24 cellular contexts compared by ENCODE assay signal in the genomic region with DNA sequence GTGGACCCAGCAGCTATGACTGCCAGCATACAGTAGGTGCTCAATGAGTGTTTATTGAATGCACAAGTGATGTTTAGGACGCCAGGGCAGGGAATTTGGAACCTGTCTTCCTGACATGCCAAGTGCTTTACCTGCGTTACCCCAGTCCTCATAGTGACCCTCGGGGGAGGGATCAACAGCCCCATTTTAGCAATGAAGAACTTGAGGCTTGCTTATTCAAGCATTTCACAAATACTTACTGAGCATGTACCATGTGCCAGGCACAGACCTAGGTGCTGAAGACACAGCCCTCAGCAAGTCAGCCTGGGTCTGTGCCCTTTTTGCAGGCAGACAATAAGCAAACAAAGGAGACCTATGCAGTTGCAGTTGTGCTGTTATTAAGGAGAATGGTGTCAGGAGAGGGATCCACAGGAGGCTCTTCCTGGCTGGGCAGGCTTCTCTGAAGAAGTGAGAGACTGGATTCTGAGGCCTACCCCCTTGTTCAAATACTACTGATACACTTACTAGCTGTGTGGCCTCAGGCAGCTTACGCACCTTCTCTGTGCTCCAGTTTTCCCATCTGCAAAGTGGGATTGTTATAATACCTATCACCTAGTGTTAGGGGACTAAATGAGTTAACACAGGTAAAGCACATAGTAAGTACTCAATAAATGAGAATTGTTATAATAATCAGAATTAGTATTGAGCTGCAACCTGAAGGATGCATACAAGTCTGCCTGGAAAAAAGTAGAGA. TPM values are rescaled to one million over a fixed set of nuclear protein-coding genes. Genes with fewer than 3 reads are reported as not detected.
A peak's percentile ranks its signal among the peaks of the same experiment; 100 is the strongest.
DNase-seq lines count a peak whose midpoint lies in the region; ATAC-seq, FAIRE-seq and TF ChIP-seq lines count a peak whose summit lies in the region.
"Had no signal": no experiment of that assay in that cellular context is flagged by ENCODE, and none has a peak within 500 bp of the region (broad histone marks: within the 10 kb centered on the region; RNA-seq: fewer than 3 reads in every experiment).

No MANE protein-coding gene starts in this region.

- TF ChIP-seq EP300 in HepG2 (IDR thresholded peaks at IDR 0.05; ENCODE audit: low read depth in 2 of 2, low read length in 2 of 2): no peak
- TF ChIP-seq EP300 in HepG2 (CRISPR knock-in tag; IDR thresholded peaks at IDR 0.05; ENCODE audit: borderline replicate concordance): no peak

- H4K20me1 ChIP-seq in HepG2 (ENCODE audit: insufficient read depth, low read length) (no peaks in the 10 kb centered on the region), PC-3 (ENCODE audit: low read length) (no peaks in the 10 kb centered on the region)
- H4K20me1 ChIP-seq: BLaER1 treated with 17β-estradiol and CSF1 and Interleukin-3, amounts not matched to agents 10 nM and 100 nM had no signal

- H3K36me3 ChIP-seq in HepG2 (replicated peaks in 1 of 2; ENCODE audit: control insufficient read depth in 1 of 2, insufficient read depth in 2 of 2, low read length in 2 of 2) (no peaks in the 10 kb centered on the region), right lobe of liver (no peaks in the 10 kb centered on the region), upper lobe of right lung (no peaks in the 10 kb centered on the region), PC-3 (ENCODE audit: low read depth, low read length) (no peaks in the 10 kb centered on the region)
- H3K36me3 ChIP-seq: BLaER1 treated with 17β-estradiol and CSF1 and Interleukin-3, amounts not matched to agents 10 nM and 100 nM; HAP-1 had no signal

- TF ChIP-seq CTCF in HepG2 (CRISPR knock-in tag; IDR thresholded peaks at IDR 0.05) (no peak), right lobe of liver (IDR thresholded peaks at IDR 0.05) (no peak), WTC11 (IDR thresholded peaks at IDR 0.05) (no peak), upper lobe of right lung (IDR thresholded peaks at IDR 0.05) (no peak), PC-3 (conservative IDR thresholded peaks at IDR 0.05; ENCODE audit: low read depth, low read length) (no peak)

- no peak for TF ChIP-seq POLR2A in HepG2 (IDR thresholded peaks at IDR 0.05; ENCODE audit: insufficient read depth in 1 of 2, low read depth in 2 of 2, low read length in 2 of 2)
- TF ChIP-seq POLR2A in right lobe of liver (IDR thresholded peaks at IDR 0.05): no peak

- H3K27ac Mint-ChIP-seq in WTC11: peak overlapping the region; percentile 49
- H3K27ac Mint-ChIP-seq: B cell; CD8-positive, alpha-beta T cell; IgD-negative memory B cell had no signal

- no peaks in the 10 kb centered on the region for H3K9me3 Mint-ChIP-seq in WTC11
- H3K9me3 Mint-ChIP-seq: CD8-positive, alpha-beta T cell; IgD-negative memory B cell had no signal

- H3K27me3 ChIP-seq in HepG2 (ENCODE audit: control insufficient read depth in 1 of 2, insufficient read depth in 2 of 2, low read length in 2 of 2) (peaks cover 6 to 49% of the 10 kb centered on the region in 2 experiments), right lobe of liver (no peaks in the 10 kb centered on the region), upper lobe of right lung (no peaks in the 10 kb centered on the region), PC-3 (ENCODE audit: low read length) (no peaks in the 10 kb centered on the region)
- H3K27me3 ChIP-seq: BLaER1 treated with 17β-estradiol and CSF1 and Interleukin-3, amounts not matched to agents 10 nM and 100 nM had no signal

- H3K79me2 ChIP-seq in HepG2 (ENCODE audit: insufficient read depth, low read length): no peaks in the 10 kb centered on the region
- H3K79me2 ChIP-seq in PC-3 (ENCODE audit: low read length): no peaks in the 10 kb centered on the region

- no peak for FAIRE-seq in HepG2 (lab: Jason Lieb, UNC)
- FAIRE-seq: GM19239 had no signal

- H3K9me3 ChIP-seq in HepG2 (ENCODE audit: low read length) (no peaks in the 10 kb centered on the region), right lobe of liver (no peaks in the 10 kb centered on the region), upper lobe of right lung (no peaks in the 10 kb centered on the region), PC-3 (ENCODE audit: low read length) (no peaks in the 10 kb centered on the region)
- H3K9me3 ChIP-seq: BLaER1 treated with 17β-estradiol and CSF1 and Interleukin-3, amounts not matched to agents 10 nM and 100 nM; HAP-1 had no signal

- no TSS peak for BruUV-seq in HepG2 (replicated peaks; lab: Mats Ljungman, UMichigan)
- BruUV-seq in PC-3 (replicated peaks; lab: Mats Ljungman, UMichigan): no TSS peak

- intact Hi-C loops in HepG2 (cut with micrococcal nuclease; ENCODE audit: unreplicated experiment): no loop called here
- intact Hi-C loops in right lobe of liver (cut with DNase I): no loop called here
- intact Hi-C loops in upper lobe of right lung (cut with DNase I): no loop called here
- intact Hi-C loops in PC-3 (cut with micrococcal nuclease): no loop called here

- H3K36me3 Mint-ChIP-seq in WTC11: no peaks in the 10 kb centered on the region
- H3K36me3 Mint-ChIP-seq: CD8-positive, alpha-beta T cell; IgD-negative memory B cell had no signal

- H2AFZ ChIP-seq in HepG2 (ENCODE audit: low read length) (no peak overlapping the region), PC-3 (ENCODE audit: low read length) (no peak overlapping the region)

- DNase-seq in HepG2 (ENCODE audit: low spot score) (no peak), right lobe of liver (no peak), WTC11 (ENCODE audit: low spot score) (no peak), islet precursor cell (peak; percentile 35), upper lobe of right lung (peak; percentile 3), AG08395 (ENCODE audit: low spot score) (no peak), PC-3 (no peak)
- DNase-seq: 8988T; Calu3; CD8-positive, alpha-beta T cell; DMS79 treated with DMSO at 0.1 percent for 48 hours; GF-D8; GOT3; KG1 had no signal

- no peak for TF ChIP-seq RAD21 in HepG2 (CRISPR knock-in tag; IDR thresholded peaks at IDR 0.05)

- ATAC-seq in HepG2: no peak
- no peak for ATAC-seq in right lobe of liver
- ATAC-seq in WTC11: no peak
- ATAC-seq in upper lobe of right lung: no peak
- ATAC-seq in HG02938 (IDR thresholded peaks at IDR 0.05; ENCODE audit: unreplicated experiment): no peak
- ATAC-seq in PC-3: no peak
- ATAC-seq: CD8-positive, alpha-beta T cell had no signal

- CTCF ChIA-PET in HepG2 (lab: Yijun Ruan, JAX; ENCODE audit: low intra/inter-chr PET ratio, low total read pairs) (no interaction called here), WTC11 (lab: Charles Lee) (interaction anchor here (1.0 to 2.0 kb wide), 5 partner anchors 42 to 121 kb away, joined by 5 to 12 read pairs (median 5); a partner anchor contains a TSS), PC-3 (lab: Charles Lee) (no interaction called here)

- in situ Hi-C loops in HepG2 (cut with HindIII; ENCODE audit: extremely low pct_ligation_motif_present, low pct_unique_long_range_greater_than_20kb): no loop called here

- H3K4me1 Mint-ChIP-seq in WTC11: peaks cover 56% of the 10 kb centered on the region
- H3K4me1 Mint-ChIP-seq: B cell, IgD-negative memory B cell had no signal

- H3K27ac ChIP-seq in HepG2 (ENCODE audit: extremely low read length, insufficient read depth, low read length) (no peak overlapping the region), right lobe of liver (no peak overlapping the region), upper lobe of right lung (no peak overlapping the region), PC-3 (ENCODE audit: low read length) (no peak overlapping the region)
- H3K27ac ChIP-seq: BLaER1 treated with 17β-estradiol and CSF1 and Interleukin-3, amounts not matched to agents 10 nM and 100 nM; HL-60 had no signal

- no peak overlapping the region for H3K9ac ChIP-seq in HepG2 (ENCODE audit: insufficient read depth, low read depth, low read length)
- no peak overlapping the region for H3K9ac ChIP-seq in PC-3 (ENCODE audit: low read length)
- H3K9ac ChIP-seq: BLaER1 treated with 17β-estradiol and CSF1 and Interleukin-3, amounts not matched to agents 10 nM and 100 nM had no signal

- POLR2A ChIA-PET in HepG2 (lab: Yijun Ruan, JAX) (no interaction called here), WTC11 (lab: Charles Lee) (no interaction called here), PC-3 (lab: Charles Lee; ENCODE audit: unreplicated experiment) (interaction anchor here (0.5 kb wide), 1 partner anchor 510 kb away, joined by 3 read pairs; no protein-coding TSS in a partner anchor)

- no peaks in the 10 kb centered on the region for H3F3A ChIP-seq in PC-3 (ENCODE audit: low read length, unreplicated experiment)

- no peaks in the 10 kb centered on the region for H3K9me2 ChIP-seq in PC-3 (replicated peaks; ENCODE audit: low read length)

- no peaks in the 10 kb centered on the region; the same call in 1 of the 2 replicates for H3K27me3 Mint-ChIP-seq in WTC11 (ENCODE audit: low read depth)
- H3K27me3 Mint-ChIP-seq: B cell had no signal

- H3K4me3 ChIP-seq in HepG2 (replicated peaks in 1 of 3; ENCODE audit: insufficient read depth in 1 of 3, low read depth in 2 of 3, low read length in 3 of 3): no peak overlapping the region
- no peak overlapping the region for H3K4me3 ChIP-seq in right lobe of liver
- no peak overlapping the region for H3K4me3 ChIP-seq in upper lobe of right lung
- H3K4me3 ChIP-seq in PC-3 (ENCODE audit: low read length): no peak overlapping the region
- H3K4me3 ChIP-seq: BLaER1 treated with 17β-estradiol and CSF1 and Interleukin-3, amounts not matched to agents 10 nM and 100 nM; HAP-1 had no signal

- H3K4me2 ChIP-seq in HepG2 (ENCODE audit: low read depth, low read length) (no peak overlapping the region), PC-3 (ENCODE audit: low read length) (no peak overlapping the region)
- H3K4me2 ChIP-seq: BLaER1 treated with 17β-estradiol and CSF1 and Interleukin-3, amounts not matched to agents 10 nM and 100 nM had no signal

- 31% methylated on average over 4 of the region's 4 CpGs for WGBS in HepG2 (ENCODE audit: low lambda C conversion rate)
- 75% methylated on average over 3 of the region's 4 CpGs for WGBS in right lobe of liver (ENCODE audit: insufficient coverage, low coverage, low lambda C conversion rate, missing lambda C conversion rate)

- no peak overlapping the region for H3K4me3 Mint-ChIP-seq in WTC11
- H3K4me3 Mint-ChIP-seq: B cell; CD8-positive, alpha-beta T cell; IgD-negative memory B cell had no signal

- H3K4me1 ChIP-seq in HepG2 (ENCODE audit: insufficient read depth, low read length): no peaks in the 10 kb centered on the region
- H3K4me1 ChIP-seq in right lobe of liver: no peaks in the 10 kb centered on the region
- no peaks in the 10 kb centered on the region for H3K4me1 ChIP-seq in upper lobe of right lung
- no peaks in the 10 kb centered on the region for H3K4me1 ChIP-seq in PC-3 (ENCODE audit: insufficient read depth, low read length)
- H3K4me1 ChIP-seq: HAP-1 had no signal

RNA-seq across cellular contexts. Expression of a gene that starts 39.8 kb away (rescaled TPM):
- not detected in 2 replicates for total RNA-seq in HepG2 (2016; rRNA removed; fragmentation: Illumina TruSeq; extraction: Trizol)
- not detected in 2 replicates for total RNA-seq in HepG2 (2016; cell fraction: cytosol; rRNA removed; fragmentation: Illumina TruSeq; extraction: Trizol; ENCODE audit: low read depth)
- not detected in 2 replicates for total RNA-seq in HepG2 (2016; cell fraction: insoluble cytoplasmic fraction; rRNA removed; fragmentation: Illumina TruSeq; extraction: Trizol)
- total RNA-seq in HepG2 (2016; cell fraction: membrane; rRNA removed; fragmentation: Illumina TruSeq; extraction: Trizol): not detected in 2 replicates
- not detected in 2 replicates for total RNA-seq in HepG2 (2016; cell fraction: nucleus; rRNA removed; fragmentation: Illumina TruSeq; extraction: Trizol)
- 0.05 TPM in 1 of 2 replicates, not detected in the other for polyA plus RNA-seq in HepG2 (2011; rRNA removed)
- polyA plus RNA-seq in HepG2 (2011; cell fraction: cytosol; rRNA removed): not detected in 2 replicates
- 0.14 TPM in 1 of 2 replicates, not detected in the other for polyA plus RNA-seq in HepG2 (2011; cell fraction: nucleus; rRNA removed)
- not detected in 2 replicates for polyA plus RNA-seq in HepG2 (2012)
- polyA plus RNA-seq in HepG2 (2016; cell fraction: cytosol; fragmentation: Illumina TruSeq; extraction: Trizol; ENCODE audit: low read depth): not detected in 2 replicates
- polyA plus RNA-seq in HepG2 (2016; cell fraction: insoluble cytoplasmic fraction; fragmentation: Illumina TruSeq; extraction: Trizol; ENCODE audit: low read depth): not detected in 2 replicates
- polyA plus RNA-seq in HepG2 (2016; cell fraction: membrane; fragmentation: Illumina TruSeq; extraction: Trizol; ENCODE audit: low read depth): not detected in 2 replicates
- not detected in 2 replicates for polyA plus RNA-seq in HepG2 (2016; cell fraction: nucleus; fragmentation: Illumina TruSeq; extraction: Trizol; ENCODE audit: insufficient read depth, low read depth)
- polyA minus RNA-seq in HepG2 (2011; rRNA and poly(A)+ RNA removed; ENCODE audit: low replicate concordance): not detected in 2 replicates
- not detected in 2 replicates for polyA minus RNA-seq in HepG2 (2011; cell fraction: cytosol; rRNA and poly(A)+ RNA removed)
- not detected in 2 replicates for polyA minus RNA-seq in HepG2 (2011; cell fraction: nucleus; rRNA and poly(A)+ RNA removed)
- not detected for total RNA-seq in right lobe of liver
- total RNA-seq in WTC11 (2021): 0.39 TPM in 1 of 3 replicates, not detected in the others
- 0.49 TPM for total RNA-seq in upper lobe of right lung
- not detected in 2 replicates for total RNA-seq in PC-3 (2014; rRNA removed)
- total RNA-seq: A673; Calu3; CD8-positive, alpha-beta T cell; HT1080 had no signal
- polyA plus RNA-seq: AG04450, IgD-negative memory B cell had no signal

RNA-seq across cellular contexts. Expression of a gene that starts 39.9 kb away (rescaled TPM):
- 0.18 and 0.93 TPM in 2 replicates for total RNA-seq in HepG2 (2016; rRNA removed; fragmentation: Illumina TruSeq; extraction: Trizol)
- 1.1 TPM in 2 replicates for total RNA-seq in HepG2 (2016; cell fraction: cytosol; rRNA removed; fragmentation: Illumina TruSeq; extraction: Trizol; ENCODE audit: low read depth)
- 0.37 and 0.69 TPM in 2 replicates for total RNA-seq in HepG2 (2016; cell fraction: insoluble cytoplasmic fraction; rRNA removed; fragmentation: Illumina TruSeq; extraction: Trizol)
- 0.93 and 1.2 TPM in 2 replicates for total RNA-seq in HepG2 (2016; cell fraction: membrane; rRNA removed; fragmentation: Illumina TruSeq; extraction: Trizol)
- 0.43 and 1.6 TPM in 2 replicates for total RNA-seq in HepG2 (2016; cell fraction: nucleus; rRNA removed; fragmentation: Illumina TruSeq; extraction: Trizol)
- 0.17 and 0.46 TPM in 2 replicates for polyA plus RNA-seq in HepG2 (2011; rRNA removed)
- 0.60 and 0.79 TPM in 2 replicates for polyA plus RNA-seq in HepG2 (2011; cell fraction: cytosol; rRNA removed)
- polyA plus RNA-seq in HepG2 (2011; cell fraction: nucleus; rRNA removed): 0.95 and 1.2 TPM in 2 replicates
- 0.50 and 0.83 TPM in 2 replicates for polyA plus RNA-seq in HepG2 (2012)
- polyA plus RNA-seq in HepG2 (2016; cell fraction: cytosol; fragmentation: Illumina TruSeq; extraction: Trizol; ENCODE audit: low read depth): 0.60 and 1.1 TPM in 2 replicates
- 0.47 and 1.2 TPM in 2 replicates for polyA plus RNA-seq in HepG2 (2016; cell fraction: insoluble cytoplasmic fraction; fragmentation: Illumina TruSeq; extraction: Trizol; ENCODE audit: low read depth)
- 0.72 and 1.1 TPM in 2 replicates for polyA plus RNA-seq in HepG2 (2016; cell fraction: membrane; fragmentation: Illumina TruSeq; extraction: Trizol; ENCODE audit: low read depth)
- 0.88 and 1.7 TPM in 2 replicates for polyA plus RNA-seq in HepG2 (2016; cell fraction: nucleus; fragmentation: Illumina TruSeq; extraction: Trizol; ENCODE audit: insufficient read depth, low read depth)
- polyA minus RNA-seq in HepG2 (2011; rRNA and poly(A)+ RNA removed; ENCODE audit: low replicate concordance): 0.56 TPM in 1 of 2 replicates, not detected in the other
- polyA minus RNA-seq in HepG2 (2011; cell fraction: cytosol; rRNA and poly(A)+ RNA removed): not detected in 2 replicates
- polyA minus RNA-seq in HepG2 (2011; cell fraction: nucleus; rRNA and poly(A)+ RNA removed): 0.87 TPM in 1 of 2 replicates, not detected in the other
- total RNA-seq in right lobe of liver: 1 to 10 TPM in 1 of 6 experiments, under 1 TPM in 2, not detected in 3; 0.22 to 1.1 (median 0.42) TPM
- total RNA-seq in WTC11 (2021): 1.7 to 2.4 TPM (median 2.0 TPM) in 3 replicates
- 2.4 TPM for total RNA-seq in upper lobe of right lung
- total RNA-seq in PC-3 (2014; rRNA removed): not detected in 2 replicates
- total RNA-seq: A673; Calu3; CD8-positive, alpha-beta T cell; HT1080 had no signal
- polyA plus RNA-seq: AG04450, IgD-negative memory B cell had no signal

RNA-seq across cellular contexts. Expression of a gene that starts 41.6 kb away (rescaled TPM):
- total RNA-seq in HepG2 (2016; rRNA removed; fragmentation: Illumina TruSeq; extraction: Trizol) (16.6 and 22.1 TPM in 2 replicates), right lobe of liver (1 to 10 TPM; 4.5 to 6.6 (median 4.9) TPM), WTC11 (2021) (16.0 to 17.6 TPM (median 17.2 TPM) in 3 replicates), upper lobe of right lung (8.0 TPM), PC-3 (2014; rRNA removed) (11.7 and 12.3 TPM in 2 replicates)
- 5.1 and 5.7 TPM in 2 replicates for total RNA-seq in HepG2 (2016; cell fraction: cytosol; rRNA removed; fragmentation: Illumina TruSeq; extraction: Trizol; ENCODE audit: low read depth)
- total RNA-seq in HepG2 (2016; cell fraction: insoluble cytoplasmic fraction; rRNA removed; fragmentation: Illumina TruSeq; extraction: Trizol): 16.1 and 23.7 TPM in 2 replicates
- total RNA-seq in HepG2 (2016; cell fraction: membrane; rRNA removed; fragmentation: Illumina TruSeq; extraction: Trizol): 12.0 and 13.1 TPM in 2 replicates
- 8.3 and 9.7 TPM in 2 replicates for total RNA-seq in HepG2 (2016; cell fraction: nucleus; rRNA removed; fragmentation: Illumina TruSeq; extraction: Trizol)
- polyA plus RNA-seq in HepG2 (2011; rRNA removed): 18.0 and 20.2 TPM in 2 replicates
- polyA plus RNA-seq in HepG2 (2011; cell fraction: cytosol; rRNA removed): 19.4 and 20.2 TPM in 2 replicates
- polyA plus RNA-seq in HepG2 (2011; cell fraction: nucleus; rRNA removed): 11.2 and 13.9 TPM in 2 replicates
- 15.0 and 15.5 TPM in 2 replicates for polyA plus RNA-seq in HepG2 (2012)
- 6.4 and 6.6 TPM in 2 replicates for polyA plus RNA-seq in HepG2 (2016; cell fraction: cytosol; fragmentation: Illumina TruSeq; extraction: Trizol; ENCODE audit: low read depth)
- 34.8 and 36.2 TPM in 2 replicates for polyA plus RNA-seq in HepG2 (2016; cell fraction: insoluble cytoplasmic fraction; fragmentation: Illumina TruSeq; extraction: Trizol; ENCODE audit: low read depth)
- 11.1 and 11.7 TPM in 2 replicates for polyA plus RNA-seq in HepG2 (2016; cell fraction: membrane; fragmentation: Illumina TruSeq; extraction: Trizol; ENCODE audit: low read depth)
- 20.9 and 21.7 TPM in 2 replicates for polyA plus RNA-seq in HepG2 (2016; cell fraction: nucleus; fragmentation: Illumina TruSeq; extraction: Trizol; ENCODE audit: insufficient read depth, low read depth)
- 3.7 and 8.1 TPM in 2 replicates for polyA minus RNA-seq in HepG2 (2011; rRNA and poly(A)+ RNA removed; ENCODE audit: low replicate concordance)
- 3.5 and 4.6 TPM in 2 replicates for polyA minus RNA-seq in HepG2 (2011; cell fraction: cytosol; rRNA and poly(A)+ RNA removed)
- 5.8 and 6.6 TPM in 2 replicates for polyA minus RNA-seq in HepG2 (2011; cell fraction: nucleus; rRNA and poly(A)+ RNA removed)

RNA-seq across cellular contexts. Expression of a gene that starts 57.7 kb away (rescaled TPM):
- not detected in 2 replicates for total RNA-seq in HepG2 (2016; rRNA removed; fragmentation: Illumina TruSeq; extraction: Trizol)
- total RNA-seq in HepG2 (2016; cell fraction: cytosol; rRNA removed; fragmentation: Illumina TruSeq; extraction: Trizol; ENCODE audit: low read depth): not detected in 2 replicates
- total RNA-seq in HepG2 (2016; cell fraction: insoluble cytoplasmic fraction; rRNA removed; fragmentation: Illumina TruSeq; extraction: Trizol): not detected in 2 replicates
- total RNA-seq in HepG2 (2016; cell fraction: membrane; rRNA removed; fragmentation: Illumina TruSeq; extraction: Trizol): not detected in 2 replicates
- not detected in 2 replicates for total RNA-seq in HepG2 (2016; cell fraction: nucleus; rRNA removed; fragmentation: Illumina TruSeq; extraction: Trizol)
- polyA plus RNA-seq in HepG2 (2011; rRNA removed): not detected in 2 replicates
- not detected in 2 replicates for polyA plus RNA-seq in HepG2 (2011; cell fraction: cytosol; rRNA removed)
- polyA plus RNA-seq in HepG2 (2011; cell fraction: nucleus; rRNA removed): not detected in 2 replicates
- polyA plus RNA-seq in HepG2 (2012): not detected in 2 replicates
- polyA plus RNA-seq in HepG2 (2016; cell fraction: cytosol; fragmentation: Illumina TruSeq; extraction: Trizol; ENCODE audit: low read depth): not detected in 2 replicates
- polyA plus RNA-seq in HepG2 (2016; cell fraction: insoluble cytoplasmic fraction; fragmentation: Illumina TruSeq; extraction: Trizol; ENCODE audit: low read depth): not detected in 2 replicates
- polyA plus RNA-seq in HepG2 (2016; cell fraction: membrane; fragmentation: Illumina TruSeq; extraction: Trizol; ENCODE audit: low read depth): not detected in 2 replicates
- polyA plus RNA-seq in HepG2 (2016; cell fraction: nucleus; fragmentation: Illumina TruSeq; extraction: Trizol; ENCODE audit: insufficient read depth, low read depth): not detected in 2 replicates
- polyA minus RNA-seq in HepG2 (2011; rRNA and poly(A)+ RNA removed; ENCODE audit: low replicate concordance): 0.02 TPM in 1 of 2 replicates, not detected in the other
- polyA minus RNA-seq in HepG2 (2011; cell fraction: cytosol; rRNA and poly(A)+ RNA removed): not detected in 2 replicates
- not detected in 2 replicates for polyA minus RNA-seq in HepG2 (2011; cell fraction: nucleus; rRNA and poly(A)+ RNA removed)
- not detected for total RNA-seq in right lobe of liver
- 2.3 to 2.6 TPM (median 2.5 TPM) in 3 replicates for total RNA-seq in WTC11 (2021)
- total RNA-seq in upper lobe of right lung: 0.09 TPM
- not detected in 2 replicates for total RNA-seq in PC-3 (2014; rRNA removed)
- total RNA-seq: A673; Calu3; CD8-positive, alpha-beta T cell; HT1080 had no signal
- polyA plus RNA-seq: AG04450, IgD-negative memory B cell had no signal

Comparison
In these comparisons a context has a peak if more than half of its experiments do, and no peak if none do; other contexts are left out.
1. DNase-seq: peak in islet precursor cell (single experiment) and upper lobe of right lung (single experiment); none in HepG2 (single experiment), right lobe of liver (0 of 3), WTC11 (single experiment), AG08395 (single experiment) and PC-3 (single experiment).